In genomic region chr9:121359358-121360294, GRCh38 we compare ENCODE assay signal across 8 cellular contexts. TPM values are rescaled to one million over a fixed set of nuclear protein-coding genes. Genes with fewer than 3 reads are reported as not detected.
DNase-seq lines count a peak whose midpoint lies in the region; ATAC-seq and TF ChIP-seq lines count a peak whose summit lies in the region.

No MANE protein-coding gene starts in this region.

- intact Hi-C loops in CD4-positive, alpha-beta memory T cell (cut with micrococcal nuclease), result loop anchor here (1.0 kb wide), 1 partner anchor 9 kb away; no protein-coding TSS in a partner anchor

- peak overlapping the region; percentile 48 for H3K27ac ChIP-seq in CD4-positive, alpha-beta memory T cell (ENCODE audit: low read depth, low read length)
- peak overlapping the region; percentile 77 for H3K27ac ChIP-seq in neutrophil

- no peaks in the 10 kb centered on the region for H3K27me3 Mint-ChIP-seq in CD4-positive, alpha-beta memory T cell
- H3K27me3 Mint-ChIP-seq in central memory CD8-positive, alpha-beta T cell, result no peaks in the 10 kb centered on the region
- no peaks in the 10 kb centered on the region for H3K27me3 Mint-ChIP-seq in WTC11 (ENCODE audit: low read depth)

- H3K4me3 Mint-ChIP-seq in CD4-positive, alpha-beta memory T cell, result peak overlapping the region in 7 of 8 donors; percentile 64 to 86 (median 73)
- peak overlapping the region; percentile 75 for H3K4me3 Mint-ChIP-seq in central memory CD8-positive, alpha-beta T cell
- H3K4me3 Mint-ChIP-seq in WTC11, result no peak overlapping the region

- no peaks in the 10 kb centered on the region for H3K36me3 ChIP-seq in CD4-positive, alpha-beta memory T cell (ENCODE audit: insufficient read depth, low read length)
- H3K36me3 ChIP-seq in neutrophil, result no peaks in the 10 kb centered on the region

- no peaks in the 10 kb centered on the region for H3K9me3 ChIP-seq in CD4-positive, alpha-beta memory T cell (ENCODE audit: control insufficient read depth in 1 of 2, low read length in 2 of 2)
- H3K9me3 ChIP-seq in neutrophil, result no peaks in the 10 kb centered on the region

- no peak for DNase-seq in CD4-positive, alpha-beta memory T cell
- peak; percentile 75 for DNase-seq in KBM-7
- DNase-seq in central memory CD8-positive, alpha-beta T cell (ENCODE audit: low spot score in 2 of 2), result no peak
- DNase-seq in superior temporal gyrus (ENCODE audit: extremely low spot score), result no peak
- no peak for DNase-seq in WTC11 (ENCODE audit: low spot score)

- H3K27me3 ChIP-seq in CD4-positive, alpha-beta memory T cell (ENCODE audit: insufficient read depth, low read length), result no peaks in the 10 kb centered on the region
- H3K27me3 ChIP-seq in neutrophil, result no peaks in the 10 kb centered on the region

- CTCF ChIA-PET in CD4-positive, alpha-beta memory T cell (lab: Charles Lee; ENCODE audit: partially characterized antibody), result interaction anchor here (0.7 kb wide), 1 partner anchor 9 kb away, joined by 3 read pairs; no protein-coding TSS in a partner anchor
- CTCF ChIA-PET in WTC11 (lab: Charles Lee), result interaction anchor here (1.0 to 1.5 kb wide), 2 partner anchors 40 to 147 kb away, joined by 3 to 5 read pairs; no protein-coding TSS in a partner anchor

- peak overlapping the region; percentile 81 to 95 (median 88) for H3K27ac Mint-ChIP-seq in CD4-positive, alpha-beta memory T cell
- H3K27ac Mint-ChIP-seq in central memory CD8-positive, alpha-beta T cell (ENCODE audit: low read depth), result peak overlapping the region; percentile 89
- no peak overlapping the region for H3K27ac Mint-ChIP-seq in WTC11

- H3K4me1 Mint-ChIP-seq in CD4-positive, alpha-beta memory T cell, result peaks cover 54 to 81% (median 69%) of the 10 kb centered on the region in 4 donors
- H3K4me1 Mint-ChIP-seq in central memory CD8-positive, alpha-beta T cell, result peaks cover 67% of the 10 kb centered on the region
- H3K4me1 Mint-ChIP-seq in WTC11, result peaks cover 8% of the 10 kb centered on the region; the same call in 1 of the 2 replicates

- H3K4me3 ChIP-seq in CD4-positive, alpha-beta memory T cell (ENCODE audit: low read length in 2 of 2), result no peak overlapping the region
- no peak overlapping the region for H3K4me3 ChIP-seq in neutrophil (ENCODE audit: low read depth in 1 of 2, low read length in 1 of 2)

- H3K4me1 ChIP-seq in CD4-positive, alpha-beta memory T cell (ENCODE audit: insufficient read depth, low read length), result peaks cover 87% of the 10 kb centered on the region
- H3K4me1 ChIP-seq in neutrophil (ENCODE audit: control insufficient read depth in 1 of 2, insufficient read depth in 1 of 2, low read depth in 1 of 2, low read length in 1 of 2), result peaks cover 96 to 97% of the 10 kb centered on the region in 2 experiments

- POLR2A ChIA-PET in CD4-positive, alpha-beta memory T cell (lab: Charles Lee; ENCODE audit: partially characterized antibody), result interaction anchor here (6.8 kb wide), 1 partner anchor 7 kb away, joined by 131 read pairs; no protein-coding TSS in a partner anchor
- POLR2A ChIA-PET in WTC11 (lab: Charles Lee), result no interaction called here

- TF ChIP-seq CTCF in neutrophil (IDR thresholded peaks at IDR 0.05) (no peak), WTC11 (IDR thresholded peaks at IDR 0.05) (no peak)

- peaks cover 12 to 14% of the 10 kb centered on the region in 2 donors for H3K36me3 Mint-ChIP-seq in CD4-positive, alpha-beta memory T cell
- H3K36me3 Mint-ChIP-seq in central memory CD8-positive, alpha-beta T cell (ENCODE audit: insufficient read depth), result peaks cover 18% of the 10 kb centered on the region
- H3K36me3 Mint-ChIP-seq in WTC11, result no peaks in the 10 kb centered on the region

- ATAC-seq in central memory CD8-positive, alpha-beta T cell (replicated peaks; ENCODE audit: extremely low read depth, poor library complexity, severe bottlenecking), result no peak
- ATAC-seq in HG02981 (IDR thresholded peaks at IDR 0.05; ENCODE audit: unreplicated experiment) (no peak), WTC11 (no peak), HG03039 (IDR thresholded peaks at IDR 0.05; ENCODE audit: unreplicated experiment) (no peak)

- in situ Hi-C loops in KBM-7 (cut with MboI; ENCODE audit: low pct_unique_long_range_greater_than_20kb, low sequenced_read_pairs), result no loop called here

- no peaks in the 10 kb centered on the region for H3K9me3 Mint-ChIP-seq in CD4-positive, alpha-beta memory T cell
- no peaks in the 10 kb centered on the region for H3K9me3 Mint-ChIP-seq in central memory CD8-positive, alpha-beta T cell
- H3K9me3 Mint-ChIP-seq in WTC11, result no peaks in the 10 kb centered on the region

TF ChIP-seq in WTC11, 78 proteins besides CTCF, POLR2A, EP300 and RAD21:
- TF ChIP-seq ZSCAN18 (CRISPR knock-in tag; IDR thresholded peaks at IDR 0.05) (no peak), ELF4 (CRISPR knock-in tag; IDR thresholded peaks at IDR 0.05; ENCODE audit: low read depth) (no peak), SOX15 (CRISPR knock-in tag; IDR thresholded peaks at IDR 0.05) (no peak), NFE2L1 (CRISPR knock-in tag; IDR thresholded peaks at IDR 0.05) (no peak), JAZF1 (CRISPR knock-in tag; IDR thresholded peaks at IDR 0.05) (no peak), FOXP1 (CRISPR knock-in tag; IDR thresholded peaks at IDR 0.05; ENCODE audit: borderline replicate concordance) (no peak), RORB (CRISPR knock-in tag; IDR thresholded peaks at IDR 0.05) (no peak), TEAD1 (CRISPR knock-in tag; IDR thresholded peaks at IDR 0.05) (no peak), JUN (CRISPR knock-in tag; IDR thresholded peaks at IDR 0.05) (no peak), ZNF423 (CRISPR knock-in tag; IDR thresholded peaks at IDR 0.05) (no peak)
- TF ChIP-seq, protein P1, sequence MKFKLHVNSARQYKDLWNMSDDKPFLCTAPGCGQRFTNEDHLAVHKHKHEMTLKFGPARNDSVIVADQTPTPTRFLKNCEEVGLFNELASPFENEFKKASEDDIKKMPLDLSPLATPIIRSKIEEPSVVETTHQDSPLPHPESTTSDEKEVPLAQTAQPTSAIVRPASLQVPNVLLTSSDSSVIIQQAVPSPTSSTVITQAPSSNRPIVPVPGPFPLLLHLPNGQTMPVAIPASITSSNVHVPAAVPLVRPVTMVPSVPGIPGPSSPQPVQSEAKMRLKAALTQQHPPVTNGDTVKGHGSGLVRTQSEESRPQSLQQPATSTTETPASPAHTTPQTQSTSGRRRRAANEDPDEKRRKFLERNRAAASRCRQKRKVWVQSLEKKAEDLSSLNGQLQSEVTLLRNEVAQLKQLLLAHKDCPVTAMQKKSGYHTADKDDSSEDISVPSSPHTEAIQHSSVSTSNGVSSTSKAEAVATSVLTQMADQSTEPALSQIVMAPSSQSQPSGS (CRISPR knock-in tag; IDR thresholded peaks at IDR 0.05; ENCODE audit: borderline replicate concordance, low read depth), result no peak
TF ChIP-seq in WTC11: peak in this region for 0.

RNA-seq across cellular contexts. Expression of gene STOM, which starts 10.4 kb away (rescaled TPM):
- total RNA-seq in CD4-positive, alpha-beta memory T cell, result 10 to 100 TPM; 81.2 to 82.8 TPM
- polyA plus RNA-seq in CD4-positive, alpha-beta memory T cell, result 100 to 1,000 TPM; 188 to 254 TPM
- total RNA-seq in WTC11 (2021), result 29.6 to 32.9 TPM (median 30.1 TPM) in 3 replicates
